In the genomic region with DNA sequence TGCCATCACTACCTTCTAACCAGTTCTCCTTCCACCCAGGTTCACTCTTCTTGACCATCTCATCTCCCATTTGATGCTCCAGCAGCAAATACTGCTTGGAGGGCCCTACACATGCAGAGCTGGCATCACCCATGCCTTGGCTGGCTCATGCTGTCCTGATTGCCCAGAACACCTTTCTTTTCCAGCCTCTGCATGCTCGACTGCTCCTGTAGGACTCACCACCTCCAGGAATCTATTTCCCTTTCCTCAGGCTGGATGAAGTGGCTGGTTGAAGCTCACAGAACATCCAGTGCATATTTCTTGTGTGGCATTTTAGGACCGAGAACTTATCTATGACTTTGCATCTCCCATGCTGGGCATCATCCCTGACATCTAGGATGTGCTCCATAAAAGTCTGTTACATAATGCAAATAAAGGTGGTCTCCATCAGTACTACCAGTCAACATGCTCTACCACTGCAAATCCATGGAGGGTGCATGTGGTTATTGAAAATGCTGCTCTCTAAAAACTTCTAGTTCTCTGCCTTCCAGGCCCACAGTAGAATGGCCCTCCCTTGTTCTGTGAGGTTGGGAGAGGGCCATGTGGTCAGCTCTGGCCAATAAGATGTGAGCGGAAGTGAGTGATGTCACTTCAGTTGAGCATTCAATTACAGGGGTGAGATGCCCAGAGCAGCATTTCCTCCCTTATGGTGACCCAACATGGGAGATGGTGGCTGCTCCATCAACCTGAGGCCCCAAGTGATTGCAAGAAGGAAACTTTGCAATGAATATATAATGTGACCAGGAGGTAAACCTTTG, we compare ENCODE assay signal across 19 cellular contexts.
DNase-seq lines count a peak whose midpoint lies in the region; ATAC-seq, FAIRE-seq and TF ChIP-seq lines count a peak whose summit lies in the region.
"Had no signal": no experiment of that assay in that cellular context is flagged by ENCODE, and none has a peak within 500 bp of the region (broad histone marks: within the 10 kb centered on the region; RNA-seq: fewer than 3 reads in every experiment).

No MANE protein-coding gene starts in this region.

- peak overlapping the region; percentile 62 to 82 for H2BK12ac ChIP-seq in mesenchymal stem cell (ENCODE audit: low read length in 2 of 2)

- DNase-seq in activated CD8-positive, alpha-beta memory T cell treated with anti-CD3 and anti-CD28 coated beads, Interleukin-2, amount 10 ng/mL, durations not matched to agents 7 days and 5 days = no peak
- DNase-seq in activated CD8-positive, alpha-beta memory T cell treated with anti-CD3 and anti-CD28 coated beads for 24 hours = no peak
- DNase-seq in K562 (ENCODE audit: extremely low read depth in 1 of 4, low spot score in 3 of 4) (peak; percentile 15 to 33 (median 22)), mesenchymal stem cell (no peak), thoracic aorta (ENCODE audit: low spot score) (no peak), NCI-H82 (lab: John Stamatoyannopoulos, UW) (no peak), stomach (no peak), NCI-H187 treated with DMSO at 0.1 percent for 48 hours (lab: John Stamatoyannopoulos, UW) (no peak)
- DNase-seq: activated CD8-positive, alpha-beta T cell treated with anti-CD3 and anti-CD28 coated beads, Interleukin-2, amount 10 ng/mL, durations not matched to agents 7 days and 5 days; CD4-positive, alpha-beta T cell; left lung; MM.1S; stimulated activated CD4-positive, alpha-beta T cell treated with anti-CD3 and anti-CD28 coated beads, Interleukin-2, amount 100 ng/mL, for 48 hours; T-helper 1 cell had no signal

- H3K27ac Mint-ChIP-seq in activated CD8-positive, alpha-beta memory T cell treated with anti-CD3 and anti-CD28 coated beads, Interleukin-2, amount 10 ng/mL, durations not matched to agents 7 days and 5 days = peak overlapping the region; percentile 2
- H3K27ac Mint-ChIP-seq: activated CD8-positive, alpha-beta T cell treated with anti-CD3 and anti-CD28 coated beads, Interleukin-2, amount 10 ng/mL, durations not matched to agents 7 days and 5 days; CD4-positive, alpha-beta T cell had no signal

- peak; percentile 19 for FAIRE-seq in K562 (lab: Jason Lieb, UNC)
- FAIRE-seq: A204.1, endometrium, frontal cortex had no signal

- H3K27ac ChIP-seq in K562 (ENCODE audit: extremely low read depth, low read depth, low read length) = peak overlapping the region; percentile 71; the same call in 1 of the 3 replicates
- H3K27ac ChIP-seq in mesenchymal stem cell (ENCODE audit: low read length, poor library complexity, severe bottlenecking) = no peak overlapping the region
- peak overlapping the region; percentile 67 to 71 for H3K27ac ChIP-seq in thoracic aorta
- H3K27ac ChIP-seq in stomach = peak overlapping the region in 1 of 5 donors; percentile 48
- H3K27ac ChIP-seq: WERI-Rb-1 had no signal

- POLR2A ChIA-PET in K562 (lab: Yijun Ruan, JAX) = no interaction called here

- H3K27me3 ChIP-seq in K562 (ENCODE audit: control insufficient read depth in 2 of 2, insufficient read depth in 2 of 2, low read length in 2 of 2) (no peaks in the 10 kb centered on the region), mesenchymal stem cell (ENCODE audit: control insufficient read depth in 1 of 2, insufficient read depth in 1 of 2, low read length in 2 of 2) (no peaks in the 10 kb centered on the region), thoracic aorta (replicated peaks; ENCODE audit: insufficient read depth) (no peaks in the 10 kb centered on the region), stomach (no peaks in the 10 kb centered on the region)
- H3K27me3 ChIP-seq: adrenal gland, left lung had no signal

- peak overlapping the region; percentile 47 for H2AK5ac ChIP-seq in mesenchymal stem cell (ENCODE audit: low read length, severe bottlenecking)

- H3K4me3 Mint-ChIP-seq in activated CD8-positive, alpha-beta memory T cell treated with anti-CD3 and anti-CD28 coated beads, Interleukin-2, amount 10 ng/mL, durations not matched to agents 7 days and 5 days = no peak overlapping the region
- H3K4me3 Mint-ChIP-seq: activated CD8-positive, alpha-beta T cell treated with anti-CD3 and anti-CD28 coated beads, Interleukin-2, amount 10 ng/mL, durations not matched to agents 7 days and 5 days; CD4-positive, alpha-beta T cell had no signal

- no peaks in the 10 kb centered on the region for H3K27me3 Mint-ChIP-seq in activated CD8-positive, alpha-beta memory T cell treated with anti-CD3 and anti-CD28 coated beads, Interleukin-2, amount 10 ng/mL, durations not matched to agents 7 days and 5 days

- peaks cover 4% of the 10 kb centered on the region for H3K4me1 Mint-ChIP-seq in activated CD8-positive, alpha-beta memory T cell treated with anti-CD3 and anti-CD28 coated beads, Interleukin-2, amount 10 ng/mL, durations not matched to agents 7 days and 5 days

- peak overlapping the region; percentile 67 to 72 for H3K18ac ChIP-seq in mesenchymal stem cell (ENCODE audit: low read depth in 1 of 2, low read length in 2 of 2)

- no peaks in the 10 kb centered on the region for H3K9me1 ChIP-seq in K562 (ENCODE audit: control insufficient read depth, insufficient read depth, low read length)

- no peak overlapping the region; a peak in 1 of 4 replicates for H3K9ac ChIP-seq in K562 (ENCODE audit: insufficient read depth in 1 of 2, low read depth in 2 of 2, low read length in 2 of 2)
- no peak overlapping the region for H3K9ac ChIP-seq in mesenchymal stem cell (ENCODE audit: low read length)

- peak overlapping the region; percentile 57 for H4K91ac ChIP-seq in mesenchymal stem cell (ENCODE audit: low read length)

- BruUV-seq in K562 (replicated peaks; lab: Mats Ljungman, UMichigan) = no TSS peak

- no peak overlapping the region for H2BK5ac ChIP-seq in mesenchymal stem cell (ENCODE audit: low read depth, low read length, poor library complexity, severe bottlenecking)

- no peak for TF ChIP-seq CTCF in K562 (IDR thresholded peaks at IDR 0.05 in 2 of 3, conservative IDR thresholded peaks at IDR 0.05 in 1 of 3; ENCODE audit: insufficient read depth in 2 of 3, low read depth in 1 of 3, low read length in 3 of 3)
- TF ChIP-seq CTCF in thoracic aorta (IDR thresholded peaks at IDR 0.05) = no peak
- no peak for TF ChIP-seq CTCF in stomach (IDR thresholded peaks at IDR 0.05)

- H3K36me3 ChIP-seq in K562 (ENCODE audit: control insufficient read depth, insufficient read depth, low read length) = no peaks in the 10 kb centered on the region
- no peaks in the 10 kb centered on the region for H3K36me3 ChIP-seq in mesenchymal stem cell (ENCODE audit: control insufficient read depth in 1 of 2, insufficient read depth in 2 of 2, low read depth in 1 of 2, low read length in 2 of 2)
- H3K36me3 ChIP-seq in thoracic aorta = no peaks in the 10 kb centered on the region
- no peaks in the 10 kb centered on the region for H3K36me3 ChIP-seq in stomach
- H3K36me3 ChIP-seq: adrenal gland, left lung, WERI-Rb-1 had no signal

- TF ChIP-seq EP300 in K562 (IDR thresholded peaks at IDR 0.05; ENCODE audit: low read length) (no peak), stomach (IDR thresholded peaks at IDR 0.05) (no peak)

- H3K9me3 Mint-ChIP-seq in activated CD8-positive, alpha-beta memory T cell treated with anti-CD3 and anti-CD28 coated beads, Interleukin-2, amount 10 ng/mL, durations not matched to agents 7 days and 5 days (ENCODE audit: low read depth) = no peaks in the 10 kb centered on the region

- TF ChIP-seq POLR2A in K562 (conservative IDR thresholded peaks at IDR 0.05) (no peak), stomach (IDR thresholded peaks at IDR 0.05) (no peak)

- H3K4me2 ChIP-seq in K562 (ENCODE audit: insufficient read depth, low read length) (no peak overlapping the region), mesenchymal stem cell (ENCODE audit: low read length, poor library complexity, severe bottlenecking) (no peak overlapping the region)

- no peaks in the 10 kb centered on the region for H3K9me3 ChIP-seq in K562 (replicated peaks; ENCODE audit: control insufficient read depth, insufficient read depth, low read depth, low read length)
- H3K9me3 ChIP-seq in mesenchymal stem cell (ENCODE audit: control insufficient read depth, low read length) = no peaks in the 10 kb centered on the region
- no peaks in the 10 kb centered on the region for H3K9me3 ChIP-seq in thoracic aorta
- no peaks in the 10 kb centered on the region for H3K9me3 ChIP-seq in stomach
- H3K9me3 ChIP-seq: adrenal gland, left lung had no signal

- CTCF ChIA-PET in activated CD8-positive, alpha-beta memory T cell treated with anti-CD3 and anti-CD28 coated beads, Interleukin-2, amount 10 ng/mL, durations not matched to agents 7 days and 5 days (lab: Charles Lee) = no interaction called here
- CTCF ChIA-PET in K562 (lab: Yijun Ruan, JAX; ENCODE audit: low intra/inter-chr PET ratio) = no interaction called here

- H3K14ac ChIP-seq in mesenchymal stem cell (ENCODE audit: low read length in 2 of 2) = no peak overlapping the region

- H3K36me3 Mint-ChIP-seq in activated CD8-positive, alpha-beta memory T cell treated with anti-CD3 and anti-CD28 coated beads, Interleukin-2, amount 10 ng/mL, durations not matched to agents 7 days and 5 days = no peaks in the 10 kb centered on the region

- no peak overlapping the region for H2BK120ac ChIP-seq in mesenchymal stem cell (ENCODE audit: low read depth, low read length)

- H3K79me1 ChIP-seq in mesenchymal stem cell (replicated peaks; ENCODE audit: low read length, poor library complexity, severe bottlenecking) = no peaks in the 10 kb centered on the region

- no peak overlapping the region for H3K4me3 ChIP-seq in K562
- H3K4me3 ChIP-seq in mesenchymal stem cell (ENCODE audit: insufficient read depth in 1 of 2, low read depth in 1 of 2, low read length in 2 of 2) = no peak overlapping the region
- no peak overlapping the region for H3K4me3 ChIP-seq in thoracic aorta
- no peak overlapping the region for H3K4me3 ChIP-seq in stomach
- H3K4me3 ChIP-seq: adrenal gland, left lung had no signal

- H3K79me2 ChIP-seq in K562 (ENCODE audit: control insufficient read depth, insufficient read depth, low read length) = no peaks in the 10 kb centered on the region

- in situ Hi-C loops in K562 (cut with MboI) = no loop called here

- H3K4me1 ChIP-seq in K562 (replicated peaks in 1 of 2; ENCODE audit: control insufficient read depth in 2 of 2, insufficient read depth in 2 of 2, low read length in 2 of 2) (peaks cover 23 to 50% of the 10 kb centered on the region in 2 experiments), mesenchymal stem cell (ENCODE audit: control insufficient read depth, insufficient read depth, low read depth, low read length) (peaks cover 17% of the 10 kb centered on the region), thoracic aorta (ENCODE audit: control insufficient read depth in 1 of 2, low read depth in 2 of 2) (peaks cover 10 to 32% of the 10 kb centered on the region in 2 donors), stomach (peaks cover 11 to 24% (median 15%) of the 10 kb centered on the region in 4 donors)

- no peaks in the 10 kb centered on the region for H4K20me1 ChIP-seq in K562 (replicated peaks; ENCODE audit: control insufficient read depth, insufficient read depth, low read length)

- peak overlapping the region; percentile 90; the same call in 1 of the 2 replicates for H2AFZ ChIP-seq in K562 (ENCODE audit: low read depth, low read length)
- no peak overlapping the region for H2AFZ ChIP-seq in mesenchymal stem cell (ENCODE audit: low read depth, low read length)

- no peak for TF ChIP-seq RAD21 in K562 (CRISPR knock-in tag; conservative IDR thresholded peaks at IDR 0.05 in 1 of 2, IDR thresholded peaks at IDR 0.05 in 1 of 2)

- no peak overlapping the region for H4K8ac ChIP-seq in mesenchymal stem cell (ENCODE audit: low read length)

- WGBS in K562 (ENCODE audit: insufficient coverage, low coverage, missing lambda C conversion rate) = 83% methylated on average over 3 of the region's 3 CpGs
- 81% methylated on average over 3 of the region's 3 CpGs for WGBS in mesenchymal stem cell
- 49 to 82% (median 75%) methylated on average over 3 of the region's 3 CpGs for WGBS in stomach, 5 donors

- no peak overlapping the region for H2BK15ac ChIP-seq in mesenchymal stem cell (ENCODE audit: low read depth, poor library complexity, severe bottlenecking)

- no peak for ATAC-seq in activated CD8-positive, alpha-beta memory T cell treated with anti-CD3 and anti-CD28 coated beads, Interleukin-2, amount 10 ng/mL, durations not matched to agents 7 days and 5 days
- ATAC-seq in K562 = peak; percentile 66
- no peak for ATAC-seq in thoracic aorta (ENCODE audit: insufficient number of reproducible peaks, low FRiP score, low read depth)
- ATAC-seq: activated CD8-positive, alpha-beta T cell treated with anti-CD3 and anti-CD28 coated beads, Interleukin-2, amount 10 ng/mL, durations not matched to agents 7 days and 5 days had no signal

- intact Hi-C loops in K562 (cut with micrococcal nuclease) (no loop called here), stomach (cut with DNase I; ENCODE audit: low total_unique reads) (no loop called here)

- peak overlapping the region; percentile 20 to 79 for H3K4ac ChIP-seq in mesenchymal stem cell (ENCODE audit: low read depth in 1 of 2, low read length in 2 of 2)

- H3K23ac ChIP-seq in mesenchymal stem cell (ENCODE audit: low read length in 2 of 2) = no peak overlapping the region

Comparison
In these comparisons a context has a peak if more than half of its experiments do, and no peak if none do; other contexts are left out.
1. DNase-seq: peak in K562 (4 of 4); none in activated CD8-positive, alpha-beta memory T cell treated with anti-CD3 and anti-CD28 coated beads, Interleukin-2, amount 10 ng/mL, durations not matched to agents 7 days and 5 days (single experiment), activated CD8-positive, alpha-beta memory T cell treated with anti-CD3 and anti-CD28 coated beads for 24 hours (single experiment), mesenchymal stem cell (single experiment), thoracic aorta (single experiment), NCI-H82 (single experiment), stomach (single experiment) and NCI-H187 treated with DMSO at 0.1 percent for 48 hours (single experiment).